ENCODE assay signal across 19 cellular contexts in the genomic region with DNA sequence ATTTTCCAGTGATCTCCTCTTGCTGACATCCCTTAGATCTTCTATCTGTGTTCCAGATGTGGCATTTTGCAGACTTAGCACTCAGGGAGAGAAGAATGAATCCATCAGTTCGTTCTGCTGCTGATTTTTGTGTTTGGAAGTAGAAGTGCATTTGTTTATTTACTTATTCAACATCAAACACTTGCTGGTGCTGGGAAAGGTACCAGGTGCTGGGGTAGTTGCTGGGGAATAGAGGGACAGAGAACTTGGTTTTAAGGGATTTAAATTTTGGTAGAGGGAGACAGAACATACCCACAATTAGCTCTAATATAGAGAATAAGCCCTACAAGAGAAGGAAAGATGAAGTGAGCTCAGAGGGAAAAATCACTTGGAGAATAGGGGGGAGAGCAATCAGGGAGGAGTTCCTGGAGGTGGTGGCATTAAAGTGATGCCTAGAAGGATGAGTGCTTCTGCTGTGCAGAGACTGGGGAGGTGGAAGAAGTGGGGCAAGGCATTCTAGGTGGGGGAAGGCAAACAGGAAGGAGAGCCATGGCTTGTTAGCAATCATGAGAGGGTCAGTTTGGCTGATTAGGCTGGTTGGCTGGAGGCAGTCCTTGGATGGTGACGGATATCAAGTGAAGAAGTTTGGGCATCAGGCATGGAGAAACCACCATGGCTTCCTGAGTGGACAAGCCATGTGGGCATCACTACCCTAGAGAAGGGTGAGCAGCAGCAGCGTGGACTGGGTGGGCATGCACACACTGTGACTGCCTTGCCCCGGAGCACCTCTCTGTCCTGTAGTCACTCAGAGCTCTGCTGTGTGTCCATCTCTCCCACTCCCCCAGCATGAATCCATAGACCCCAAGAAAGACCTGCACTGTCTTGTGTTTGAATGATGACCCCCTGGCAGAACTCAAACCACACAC.
A peak's percentile ranks its signal among the peaks of the same experiment; 100 is the strongest.
DNase-seq lines count a peak whose midpoint lies in the region; ATAC-seq and TF ChIP-seq lines count a peak whose summit lies in the region.
"Had no signal": no experiment of that assay in that cellular context is flagged by ENCODE, and none has a peak within 500 bp of the region (broad histone marks: within the 10 kb centered on the region; RNA-seq: fewer than 3 reads in every experiment).

No MANE protein-coding gene starts in this region.

- TF ChIP-seq CTCF in C4-2B (conservative IDR thresholded peaks at IDR 0.05): no peak
- TF ChIP-seq CTCF in endodermal cell (conservative IDR thresholded peaks at IDR 0.05): no peak
- TF ChIP-seq CTCF in progenitor cell of endocrine pancreas (IDR thresholded peaks at IDR 0.05; ENCODE audit: unreplicated experiment): no peak
- no peak for TF ChIP-seq CTCF in heart right ventricle (IDR thresholded peaks at IDR 0.05)

- DNase-seq in NCI-H774 (lab: John Stamatoyannopoulos, UW) (peak; percentile 52), endodermal cell (peak; percentile 35), mesendoderm (no peak), HAP-1 (ENCODE audit: low spot score in 2 of 2) (no peak), NCI-H2227 treated with DMSO at 0.1 percent for 48 hours (lab: John Stamatoyannopoulos, UW) (no peak), progenitor cell of endocrine pancreas (ENCODE audit: low spot score, unreplicated experiment) (no peak), heart right ventricle (no peak)
- DNase-seq: Kasumi-1, MG63, NCI-H1048, NCI-H1436 treated with DMSO at 0.1 percent for 48 hours, NCI-H2029 treated with DMSO at 0.1 percent for 48 hours, NCI-H2171, NCI-H82 had no signal

- no peak overlapping the region for H3K4ac ChIP-seq in mesendoderm (ENCODE audit: low read depth, low read length)

- H4K5ac ChIP-seq in mesendoderm (ENCODE audit: low read length): no peak overlapping the region

- H2BK15ac ChIP-seq in mesendoderm (replicated peaks; ENCODE audit: low read depth): peak overlapping the region; percentile 58

- H3K36me3 ChIP-seq in endodermal cell (ENCODE audit: control insufficient read depth, insufficient read depth, low read length) (no peaks in the 10 kb centered on the region), mesendoderm (ENCODE audit: control insufficient read depth, insufficient read depth, low read length) (no peaks in the 10 kb centered on the region), HAP-1 (replicated peaks) (no peaks in the 10 kb centered on the region), heart right ventricle (no peaks in the 10 kb centered on the region)
- H3K36me3 ChIP-seq: BLaER1 treated with 17β-estradiol and CSF1 and Interleukin-3, amounts not matched to agents 10 nM and 100 nM; MG63 had no signal

- no peak overlapping the region for H2BK120ac ChIP-seq in mesendoderm (ENCODE audit: low read depth, low read length)

- peak overlapping the region; percentile 84 for H2AK5ac ChIP-seq in mesendoderm (ENCODE audit: low read length)

- in situ Hi-C loops in HAP-1 (cut with MboI; ENCODE audit: low sequenced_read_pairs): loop anchor here (25.0 kb wide), 1 partner anchor 172 kb away; no protein-coding TSS in a partner anchor

- H3K4me1 Mint-ChIP-seq in endodermal cell (peaks cover 61% of the 10 kb centered on the region), progenitor cell of endocrine pancreas (ENCODE audit: low read depth) (peaks cover 59% of the 10 kb centered on the region)

- 93 to 100% methylated on average over 1 to 4 of the region's 4 CpGs for WGBS in endodermal cell (ENCODE audit: insufficient coverage in 1 of 2, insufficient read length in 1 of 2), 2 experiments
- no CpG with 5 or more reads among the region's 4 CpGs for WGBS in mesendoderm (ENCODE audit: extremely low coverage, insufficient coverage, low lambda C conversion rate)
- WGBS in heart right ventricle, 2 donors: 96 to 100% methylated on average over 4 of the region's 4 CpGs

- no peak overlapping the region for H3K4me3 ChIP-seq in endodermal cell (ENCODE audit: low read length)
- no peak overlapping the region for H3K4me3 ChIP-seq in mesendoderm (ENCODE audit: low read length)
- no peak overlapping the region for H3K4me3 ChIP-seq in HAP-1
- no peak overlapping the region for H3K4me3 ChIP-seq in heart right ventricle
- H3K4me3 ChIP-seq: A549; BLaER1 treated with 17β-estradiol and CSF1 and Interleukin-3, amounts not matched to agents 10 nM and 100 nM; MG63 had no signal

- no peak overlapping the region for H3K4me2 ChIP-seq in mesendoderm (ENCODE audit: low read length)
- H3K4me2 ChIP-seq: A549; BLaER1 treated with 17β-estradiol and CSF1 and Interleukin-3, amounts not matched to agents 10 nM and 100 nM had no signal

- no peak overlapping the region for H3K4me3 Mint-ChIP-seq in endodermal cell
- H3K4me3 Mint-ChIP-seq in progenitor cell of endocrine pancreas (ENCODE audit: low read depth): no peak overlapping the region
- H3K4me3 Mint-ChIP-seq: IgD-negative memory B cell had no signal

- H3K27ac Mint-ChIP-seq in endodermal cell (no peak overlapping the region), progenitor cell of endocrine pancreas (no peak overlapping the region)
- H3K27ac Mint-ChIP-seq: IgD-negative memory B cell had no signal

- peak overlapping the region; percentile 39 for H2BK5ac ChIP-seq in mesendoderm (ENCODE audit: low read length)

- H4K8ac ChIP-seq in mesendoderm (ENCODE audit: low read depth, low read length): no peak overlapping the region

- no peak overlapping the region for H3K18ac ChIP-seq in mesendoderm (ENCODE audit: low read length)

- H3K9me3 ChIP-seq in endodermal cell (ENCODE audit: control insufficient read depth, low read length) (no peaks in the 10 kb centered on the region), HAP-1 (no peaks in the 10 kb centered on the region), heart right ventricle (no peaks in the 10 kb centered on the region)
- H3K9me3 ChIP-seq: A549; BLaER1 treated with 17β-estradiol and CSF1 and Interleukin-3, amounts not matched to agents 10 nM and 100 nM; MG63 had no signal

- H3K27me3 ChIP-seq in endodermal cell (ENCODE audit: control insufficient read depth, insufficient read depth, low read length, poor library complexity, severe bottlenecking): no peaks in the 10 kb centered on the region
- no peaks in the 10 kb centered on the region for H3K27me3 ChIP-seq in mesendoderm (ENCODE audit: insufficient read depth, low read length, poor library complexity)
- H3K27me3 ChIP-seq in HAP-1 (ENCODE audit: low read depth): peaks cover 2% of the 10 kb centered on the region; the same call in 1 of the 2 replicates
- H3K27me3 ChIP-seq in heart right ventricle: peaks cover 0 to 64% (median 38%) of the 10 kb centered on the region in 7 donors
- H3K27me3 ChIP-seq: BLaER1 treated with 17β-estradiol and CSF1 and Interleukin-3, amounts not matched to agents 10 nM and 100 nM; MG63 had no signal

- H3K23ac ChIP-seq in mesendoderm (ENCODE audit: low read length): no peak overlapping the region

- peak overlapping the region; percentile 9 for H3K56ac ChIP-seq in mesendoderm (ENCODE audit: low read length)

- H3K79me2 ChIP-seq in mesendoderm (ENCODE audit: control insufficient read depth, insufficient read depth, low read length): no peaks in the 10 kb centered on the region

- H3K9ac ChIP-seq in endodermal cell (ENCODE audit: extremely low read depth, low read length, poor library complexity, severe bottlenecking): no peak overlapping the region
- no peak overlapping the region for H3K9ac ChIP-seq in mesendoderm (ENCODE audit: low read length)
- H3K9ac ChIP-seq: BLaER1 treated with 17β-estradiol and CSF1 and Interleukin-3, amounts not matched to agents 10 nM and 100 nM had no signal

- intact Hi-C loops in heart right ventricle (cut with DNase I): loop anchor here in 2 of 10 donors (10.0 kb wide), 2 partner anchors 214 to 274 kb away; no protein-coding TSS in a partner anchor

- H3K79me1 ChIP-seq in mesendoderm (ENCODE audit: low read length): no peaks in the 10 kb centered on the region

- no peaks in the 10 kb centered on the region for H3K36me3 Mint-ChIP-seq in endodermal cell (ENCODE audit: low read depth)
- H3K36me3 Mint-ChIP-seq in progenitor cell of endocrine pancreas (ENCODE audit: insufficient read depth): no peaks in the 10 kb centered on the region

- H3K27ac ChIP-seq in C4-2B (peak overlapping the region; percentile 49), endodermal cell (ENCODE audit: low read depth, low read length) (no peak overlapping the region), mesendoderm (ENCODE audit: low read depth, low read length) (no peak overlapping the region), heart right ventricle (no peak overlapping the region)
- H3K27ac ChIP-seq: BLaER1 treated with 17β-estradiol and CSF1 and Interleukin-3, amounts not matched to agents 10 nM and 100 nM had no signal

- H3K27me3 Mint-ChIP-seq in endodermal cell (ENCODE audit: insufficient read depth) (peaks cover 2% of the 10 kb centered on the region), progenitor cell of endocrine pancreas (peaks cover 5% of the 10 kb centered on the region)

- H3K9me3 Mint-ChIP-seq in endodermal cell (no peaks in the 10 kb centered on the region), progenitor cell of endocrine pancreas (ENCODE audit: low read depth) (no peaks in the 10 kb centered on the region)

- no peak for ATAC-seq in heart right ventricle
- ATAC-seq: A549, HCT116 had no signal

- H3K4me1 ChIP-seq in endodermal cell (ENCODE audit: control insufficient read depth, insufficient read depth, low read length) (peaks cover 9% of the 10 kb centered on the region), mesendoderm (ENCODE audit: control insufficient read depth, low read depth, low read length) (peaks cover 6% of the 10 kb centered on the region), HAP-1 (peaks cover 3% of the 10 kb centered on the region; the same call in 1 of the 2 replicates), heart right ventricle (peaks cover 7 to 33% (median 21%) of the 10 kb centered on the region in 9 donors)

Comparison
In these comparisons a context has a peak if more than half of its experiments do, and no peak if none do; other contexts are left out.
1. DNase-seq: peak in NCI-H774 (single experiment) and endodermal cell (single experiment); none in mesendoderm (single experiment), HAP-1 (0 of 2), NCI-H2227 treated with DMSO at 0.1 percent for 48 hours (single experiment), progenitor cell of endocrine pancreas (single experiment) and heart right ventricle (0 of 2).